In the genomic region with DNA sequence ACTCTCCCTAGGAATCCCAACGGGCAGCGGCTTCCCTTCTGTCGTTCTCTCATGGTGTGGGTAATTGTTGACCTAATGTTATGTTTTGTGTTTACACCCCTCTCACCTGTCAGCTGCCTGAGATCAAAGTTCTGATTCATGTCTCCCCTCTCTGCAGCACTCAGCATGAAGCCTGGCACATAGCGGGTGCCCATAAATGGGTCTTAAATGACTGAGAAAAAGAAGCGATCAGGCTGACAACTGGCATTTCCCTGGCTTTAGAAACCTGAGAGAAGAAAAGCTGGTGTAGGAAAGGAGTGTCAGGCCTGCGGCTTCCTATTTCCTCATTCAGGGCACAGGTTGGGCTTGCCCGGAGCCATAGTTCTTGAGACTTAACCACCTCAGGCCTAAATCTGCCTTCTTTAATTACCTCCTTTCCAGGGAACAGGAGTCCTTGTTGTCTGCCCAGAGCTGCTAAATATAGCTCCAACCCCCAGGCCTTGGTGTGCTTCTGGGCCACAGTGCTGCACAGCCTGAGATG, we compare ENCODE assay signal across 1 cellular context.
TF ChIP-seq lines count a peak whose summit lies in the region.

No MANE protein-coding gene starts in this region.

TF ChIP-seq in HepG2, 621 proteins besides CTCF, POLR2A, EP300 and RAD21 (continued from another document and continues in another):
- TF ChIP-seq ELF3 (CRISPR knock-in tag; IDR thresholded peaks at IDR 0.05) (peak; percentile 57; the same call in 1 of the 2 replicates), ZNF605 (CRISPR knock-in tag; IDR thresholded peaks at IDR 0.05) (0 out of 2 replicates have a peak, but pooled peaks have one; percentile 20), MBD4 (IDR thresholded peaks at IDR 0.05; ENCODE audit: borderline replicate concordance, low read length) (no peak), GATA4 (IDR thresholded peaks at IDR 0.05; ENCODE audit: borderline replicate concordance, low read depth) (no peak), ZBTB42 (CRISPR knock-in tag; IDR thresholded peaks at IDR 0.05) (no peak), JUND (CRISPR knock-in tag; IDR thresholded peaks at IDR 0.05) (no peak), ZSCAN9 (CRISPR knock-in tag; IDR thresholded peaks at IDR 0.05; ENCODE audit: borderline replicate concordance) (peak; percentile 55; the same call in 1 of the 2 replicates), NR2F1 (CRISPR knock-in tag; IDR thresholded peaks at IDR 0.05) (no peak), HCFC1 (IDR thresholded peaks at IDR 0.05; ENCODE audit: low read depth, low read length) (no peak), NFE2 (CRISPR knock-in tag; IDR thresholded peaks at IDR 0.05) (no peak), KLF9 (CRISPR knock-in tag; IDR thresholded peaks at IDR 0.05; ENCODE audit: low read depth) (0 out of 2 replicates have a peak, but pooled peaks have one; percentile 30), PHF20 (CRISPR knock-in tag; IDR thresholded peaks at IDR 0.05) (no peak), ATRX (CRISPR knock-in tag; IDR thresholded peaks at IDR 0.05; ENCODE audit: borderline replicate concordance) (no peak), ZNF704 (CRISPR knock-in tag; IDR thresholded peaks at IDR 0.05; ENCODE audit: borderline replicate concordance) (no peak), SRSF4 (IDR thresholded peaks at IDR 0.05; ENCODE audit: low read depth, low read length, poor library complexity, severe bottlenecking) (no peak), ZSCAN20 (CRISPR knock-in tag; IDR thresholded peaks at IDR 0.05; ENCODE audit: borderline replicate concordance) (0 out of 2 replicates have a peak, but pooled peaks have one; percentile 60), HOXA7 (CRISPR knock-in tag; IDR thresholded peaks at IDR 0.05) (no peak), ZNF430 (CRISPR knock-in tag; IDR thresholded peaks at IDR 0.05) (no peak), SKIL (CRISPR knock-in tag; IDR thresholded peaks at IDR 0.05; ENCODE audit: borderline replicate concordance) (no peak), SOX6 (IDR thresholded peaks at IDR 0.05) (no peak), SOX6 (CRISPR knock-in tag; IDR thresholded peaks at IDR 0.05) (peak; percentile 57), ZNF558 (CRISPR knock-in tag; IDR thresholded peaks at IDR 0.05; ENCODE audit: borderline replicate concordance) (no peak), SP1 (IDR thresholded peaks at IDR 0.05) (no peak), SP1 (CRISPR knock-in tag; IDR thresholded peaks at IDR 0.05) (no peak), YEATS4 (CRISPR knock-in tag; IDR thresholded peaks at IDR 0.05; ENCODE audit: borderline replicate concordance) (no peak), ZNF496 (CRISPR knock-in tag; IDR thresholded peaks at IDR 0.05; ENCODE audit: insufficient replicate concordance) (no peak), STAG1 (CRISPR knock-in tag; IDR thresholded peaks at IDR 0.05) (no peak), CAMTA2 (CRISPR knock-in tag; IDR thresholded peaks at IDR 0.05; ENCODE audit: borderline replicate concordance) (no peak), USF2 (IDR thresholded peaks at IDR 0.05; ENCODE audit: low read depth, low read length) (no peak), USF2 (CRISPR knock-in tag; IDR thresholded peaks at IDR 0.05; ENCODE audit: borderline replicate concordance) (no peak), KAT7 (CRISPR knock-in tag; IDR thresholded peaks at IDR 0.05; ENCODE audit: borderline replicate concordance) (no peak), ZSCAN25 (CRISPR knock-in tag; IDR thresholded peaks at IDR 0.05) (no peak), ARNTL (CRISPR knock-in tag; IDR thresholded peaks at IDR 0.05) (no peak), SNAPC4 (CRISPR knock-in tag; IDR thresholded peaks at IDR 0.05) (no peak), RFX3 (CRISPR knock-in tag; IDR thresholded peaks at IDR 0.05) (no peak), MXI1 (IDR thresholded peaks at IDR 0.05; ENCODE audit: borderline replicate concordance, low read depth, low read length) (peak; percentile 57; the same call in 1 of the 3 replicates), ZNF382 (CRISPR knock-in tag; IDR thresholded peaks at IDR 0.05; ENCODE audit: borderline replicate concordance) (no peak), ZNF501 (CRISPR knock-in tag; IDR thresholded peaks at IDR 0.05) (peak; percentile 46; the same call in 1 of the 2 replicates), ZNF616 (CRISPR knock-in tag; IDR thresholded peaks at IDR 0.05; ENCODE audit: low read depth) (no peak), WIZ (CRISPR knock-in tag; IDR thresholded peaks at IDR 0.05) (0 out of 2 replicates have a peak, but pooled peaks have one; percentile 17), MTF2 (CRISPR knock-in tag; IDR thresholded peaks at IDR 0.05; ENCODE audit: borderline replicate concordance) (no peak), SPEN (CRISPR knock-in tag; IDR thresholded peaks at IDR 0.05; ENCODE audit: low read depth) (no peak), SAFB2 (CRISPR knock-in tag; IDR thresholded peaks at IDR 0.05; ENCODE audit: borderline replicate concordance, low read depth) (no peak), RBM39 (IDR thresholded peaks at IDR 0.05; ENCODE audit: low read depth, low read length, poor library complexity, severe bottlenecking) (no peak), ATF5 (CRISPR knock-in tag; IDR thresholded peaks at IDR 0.05; ENCODE audit: low read depth) (no peak), SIN3A (IDR thresholded peaks at IDR 0.05; ENCODE audit: borderline replicate concordance, low read depth, low read length) (0 out of 2 replicates have a peak, but pooled peaks have one; percentile 10), PHF8 (CRISPR knock-in tag; IDR thresholded peaks at IDR 0.05) (no peak), ZNF160 (CRISPR knock-in tag; IDR thresholded peaks at IDR 0.05) (no peak), PCBP2 (optimal IDR thresholded peaks at IDR 0.05; ENCODE audit: low read depth, low read length, poor library complexity, severe bottlenecking) (no peak), ZNF75D (CRISPR knock-in tag; IDR thresholded peaks at IDR 0.05; ENCODE audit: borderline replicate concordance) (no peak), KDM3A (CRISPR knock-in tag; IDR thresholded peaks at IDR 0.05; ENCODE audit: low read depth) (no peak), HMGXB4 (CRISPR knock-in tag; IDR thresholded peaks at IDR 0.05; ENCODE audit: borderline replicate concordance in 1 of 2, low read depth in 1 of 2) (no peak), ZFP91 (CRISPR knock-in tag; IDR thresholded peaks at IDR 0.05; ENCODE audit: borderline replicate concordance) (no peak)
- TF ChIP-seq, protein P1, sequence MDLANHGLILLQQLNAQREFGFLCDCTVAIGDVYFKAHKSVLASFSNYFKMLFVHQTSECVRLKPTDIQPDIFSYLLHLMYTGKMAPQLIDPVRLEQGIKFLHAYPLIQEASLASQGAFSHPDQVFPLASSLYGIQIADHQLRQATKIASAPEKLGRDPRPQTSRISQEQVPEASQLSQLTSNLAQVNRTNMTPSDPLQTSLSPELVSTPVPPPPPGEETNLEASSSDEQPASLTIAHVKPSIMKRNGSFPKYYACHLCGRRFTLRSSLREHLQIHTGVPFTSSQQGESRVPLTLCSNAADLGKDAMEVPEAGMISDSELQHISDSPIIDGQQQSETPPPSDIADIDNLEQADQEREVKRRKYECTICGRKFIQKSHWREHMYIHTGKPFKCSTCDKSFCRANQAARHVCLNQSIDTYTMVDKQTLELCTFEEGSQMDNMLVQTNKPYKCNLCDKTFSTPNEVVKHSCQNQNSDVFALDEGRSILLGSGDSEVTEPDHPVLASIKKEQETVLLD (CRISPR knock-in tag; IDR thresholded peaks at IDR 0.05; ENCODE audit: low read depth), result no peak
